3 cellular contexts compared by ENCODE assay signal in genomic region chr10:115039781-115040180, GRCh38. TPM values are rescaled to one million over a fixed set of nuclear protein-coding genes. Genes with fewer than 3 reads are reported as not detected.
"Had no signal": no experiment of that assay in that cellular context is flagged by ENCODE, and none has a peak within 500 bp of the region (broad histone marks: within the 10 kb centered on the region; RNA-seq: fewer than 3 reads in every experiment).

No MANE protein-coding gene starts in this region.

RNA-seq across cellular contexts. Expression of gene ATRNL1, which starts 53.4 kb away (rescaled TPM):
- total RNA-seq: HT-29 had no signal
- polyA plus RNA-seq: HepG2, K562 had no signal
